9 cellular contexts compared by ENCODE assay signal in the genomic region with DNA sequence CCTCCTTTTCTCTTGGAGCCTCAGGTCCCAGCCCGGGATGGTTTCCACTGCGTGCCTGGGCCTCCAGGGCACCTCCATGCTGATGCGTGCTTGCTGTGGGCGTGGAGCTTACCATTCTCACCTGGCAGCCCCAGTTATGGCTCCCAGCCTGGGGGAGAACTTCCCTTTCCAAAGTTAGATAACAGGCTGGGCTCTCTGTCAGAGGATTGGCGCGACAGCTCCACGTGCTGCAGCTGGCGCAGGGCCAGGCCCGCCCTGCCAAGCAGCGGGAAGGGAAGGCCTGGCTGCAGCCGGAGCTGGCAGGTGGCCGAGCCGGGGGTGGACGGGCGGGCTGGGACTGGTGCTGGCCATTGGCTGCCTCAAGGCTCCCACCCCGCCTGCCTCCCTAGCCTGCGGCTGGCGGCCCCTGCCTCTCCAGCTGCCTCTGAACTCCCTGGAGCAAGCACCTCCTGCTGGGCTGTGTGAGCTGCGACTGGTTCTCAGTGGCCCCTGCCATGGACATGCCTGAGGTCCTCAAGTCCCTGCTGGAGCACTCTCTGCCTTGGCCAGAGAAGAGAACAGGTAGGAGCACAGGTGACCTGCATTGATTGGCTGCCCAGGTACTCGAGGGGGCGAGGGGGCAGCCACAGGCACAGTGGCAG. TPM values are rescaled to one million over a fixed set of nuclear protein-coding genes. Genes with fewer than 3 reads are reported as not detected.
A peak's percentile ranks its signal among the peaks of the same experiment; 100 is the strongest.
DNase-seq lines count a peak whose midpoint lies in the region; ATAC-seq, FAIRE-seq and TF ChIP-seq lines count a peak whose summit lies in the region.
"Had no signal": no experiment of that assay in that cellular context is flagged by ENCODE, and none has a peak within 500 bp of the region (broad histone marks: within the 10 kb centered on the region; RNA-seq: fewer than 3 reads in every experiment).

No MANE protein-coding gene starts in this region.

- H3K79me1 ChIP-seq in IMR-90 (ENCODE audit: low read depth in 1 of 2, low read length in 2 of 2): peaks cover 0 to 7% of the 10 kb centered on the region in 2 experiments; a peak in 1 of 4 replicates

- peaks cover 4% of the 10 kb centered on the region for H3K9me1 ChIP-seq in IMR-90 (ENCODE audit: insufficient read depth, low read length)

- H3K4ac ChIP-seq in IMR-90 (ENCODE audit: low read depth, low read length): peak overlapping the region; percentile 71

- H4K5ac ChIP-seq in IMR-90 (ENCODE audit: low read depth, low read length): 0 out of 2 replicates have a peak overlapping the region, but pooled peaks have one; percentile 11

- intact Hi-C loops in IMR-90 (cut with micrococcal nuclease): no loop called here

- peak; percentile 48 for TF ChIP-seq RAD21 in IMR-90 (IDR thresholded peaks at IDR 0.05; ENCODE audit: low read length)

- no peaks in the 10 kb centered on the region for H3K9me3 ChIP-seq in IMR-90 (ENCODE audit: control insufficient read depth, insufficient read depth, low read length)
- H3K9me3 ChIP-seq in OCI-LY1 (ENCODE audit: low read length): no peaks in the 10 kb centered on the region
- no peaks in the 10 kb centered on the region for H3K9me3 ChIP-seq in skeletal muscle satellite cell (replicated peaks; ENCODE audit: low read length)
- H3K9me3 ChIP-seq: neutrophil had no signal

- in situ Hi-C loops in IMR-90 (cut with MboI; ENCODE audit: low sequenced_read_pairs): no loop called here

- dilution Hi-C loops in IMR-90 (cut with HindIII; ENCODE audit: low sequenced_read_pairs, unreplicated experiment): no loop called here

- CTCF ChIA-PET in IMR-90 (lab: Yijun Ruan, JAX): interaction anchor here (0.5 to 0.8 kb wide), 3 partner anchors 14 to 195 kb away, joined by 3 to 4 read pairs (median 3); no protein-coding TSS in a partner anchor

- H2AK9ac ChIP-seq in IMR-90 (replicated peaks; ENCODE audit: low read depth, low read length, poor library complexity): peak overlapping the region; percentile 94

- H3K79me2 ChIP-seq in OCI-LY1 (ENCODE audit: insufficient read depth, low read length): no peaks in the 10 kb centered on the region

- TF ChIP-seq POLR2A in IMR-90 (IDR thresholded peaks at IDR 0.05; ENCODE audit: low read depth, low read length): no peak

- POLR2A ChIA-PET in IMR-90 (lab: Charles Lee; ENCODE audit: unreplicated experiment): no interaction called here

- H2BK120ac ChIP-seq in IMR-90 (ENCODE audit: low read depth, low read length): peak overlapping the region; percentile 38

- no peak overlapping the region for H2BK5ac ChIP-seq in IMR-90 (ENCODE audit: low read depth, low read length, poor library complexity, severe bottlenecking)

- FAIRE-seq in bronchial epithelial cell (lab: Jason Lieb, UNC): peak; percentile 58

- 0% methylated on average over 10 of the region's 21 CpGs; no CpG with 5 or more reads in 1 of the 2 experiments for WGBS in IMR-90 (ENCODE audit: extremely low coverage in 2 of 2, insufficient read length in 1 of 2), 2 experiments

- peak; percentile 94 for DNase-seq in CD1c-positive myeloid dendritic cell (ENCODE audit: extremely low spot score)
- DNase-seq in IMR-90: peak; percentile 96
- peak; percentile 89 for DNase-seq in bronchial epithelial cell (ENCODE audit: low read depth)
- peak; percentile 97 for DNase-seq in iris pigment epithelial cell (ENCODE audit: low read depth)
- DNase-seq in activated gamma-delta T cell treated with Interleukin-2 at 50 U/mL for 16 hours: no peak

- H2AFZ ChIP-seq in IMR-90 (replicated peaks; ENCODE audit: low read length, poor library complexity): peak overlapping the region; percentile 80
- H2AFZ ChIP-seq in OCI-LY1 (ENCODE audit: low read length): no peak overlapping the region

- TF ChIP-seq CTCF in IMR-90 (conservative IDR thresholded peaks at IDR 0.05; ENCODE audit: low read depth, low read length) (peak; percentile 47), OCI-LY1 (IDR thresholded peaks at IDR 0.05; ENCODE audit: low read length) (no peak), bronchial epithelial cell (IDR thresholded peaks at IDR 0.05; ENCODE audit: insufficient read depth, low read length, severe bottlenecking) (peak; percentile 26)

- peaks cover 11% of the 10 kb centered on the region for H3K4me1 ChIP-seq in IMR-90 (ENCODE audit: control insufficient read depth, insufficient read depth, low read length)
- H3K4me1 ChIP-seq in OCI-LY1 (ENCODE audit: insufficient read depth, low read length, severe bottlenecking): peaks cover 13% of the 10 kb centered on the region
- H3K4me1 ChIP-seq in skeletal muscle satellite cell (ENCODE audit: control insufficient read depth, insufficient read depth, low read length): peaks cover 28% of the 10 kb centered on the region

- BruUV-seq in IMR-90 (replicated peaks; lab: Mats Ljungman, UMichigan): no TSS peak

- peak overlapping the region; percentile 11; the same call in 1 of the 2 replicates for H3K27ac ChIP-seq in IMR-90 (ENCODE audit: insufficient read depth, low read length)
- H3K27ac ChIP-seq in OCI-LY1 (ENCODE audit: low read depth, low read length, poor library complexity, severe bottlenecking): no peak overlapping the region
- H3K27ac ChIP-seq: neutrophil had no signal

- peaks cover 3% of the 10 kb centered on the region; the same call in 1 of the 2 replicates for H3K27me3 ChIP-seq in IMR-90 (ENCODE audit: control insufficient read depth, insufficient read depth, low read length)
- no peaks in the 10 kb centered on the region; the same call in 1 of the 2 replicates for H3K27me3 ChIP-seq in OCI-LY1 (ENCODE audit: insufficient read depth, low read length)
- peaks cover 5% of the 10 kb centered on the region for H3K27me3 ChIP-seq in bronchial epithelial cell (ENCODE audit: control insufficient read depth, insufficient read depth, low read length)
- H3K27me3 ChIP-seq in skeletal muscle satellite cell (ENCODE audit: control insufficient read depth, insufficient read depth, low read length): peaks cover 36% of the 10 kb centered on the region
- H3K27me3 ChIP-seq: neutrophil had no signal

- H3K4me2 ChIP-seq in IMR-90 (ENCODE audit: low read depth, low read length): peak overlapping the region; percentile 77
- peak overlapping the region; percentile 25; the same call in 1 of the 2 replicates for H3K4me2 ChIP-seq in OCI-LY1 (ENCODE audit: low read length)
- H3K4me2 ChIP-seq in skeletal muscle satellite cell (ENCODE audit: low read length): peak overlapping the region; percentile 80

- peak overlapping the region; percentile 86 for H2AK5ac ChIP-seq in IMR-90 (ENCODE audit: low read depth, low read length)

- H3K9ac ChIP-seq in IMR-90 (ENCODE audit: low read depth, low read length) (peak overlapping the region; percentile 27; the same call in 1 of the 2 replicates), OCI-LY1 (ENCODE audit: low read length) (no peak overlapping the region), skeletal muscle satellite cell (ENCODE audit: low read depth, low read length) (no peak overlapping the region)

- peak overlapping the region in 1 of 2 experiments; percentile 71; a peak in 1 of 4 replicates for H4K8ac ChIP-seq in IMR-90 (ENCODE audit: low read depth in 2 of 2, low read length in 2 of 2)

- H3K56ac ChIP-seq in IMR-90 (ENCODE audit: extremely low read depth, insufficient read depth, low read length): no peak overlapping the region

- no peaks in the 10 kb centered on the region for H3K36me3 ChIP-seq in IMR-90 (ENCODE audit: control insufficient read depth, insufficient read depth, low read length)
- no peaks in the 10 kb centered on the region for H3K36me3 ChIP-seq in OCI-LY1 (ENCODE audit: insufficient read depth, low read length)
- H3K36me3 ChIP-seq in bronchial epithelial cell (ENCODE audit: control insufficient read depth, insufficient read depth, low read length): no peaks in the 10 kb centered on the region
- no peaks in the 10 kb centered on the region for H3K36me3 ChIP-seq in skeletal muscle satellite cell (ENCODE audit: insufficient read depth, low read length)
- H3K36me3 ChIP-seq: neutrophil had no signal

- peak overlapping the region; percentile 29; the same call in 1 of the 3 replicates for H2BK15ac ChIP-seq in IMR-90 (ENCODE audit: low read depth, low read length)

- H3K23ac ChIP-seq in IMR-90 (ENCODE audit: low read depth, low read length): peak overlapping the region; percentile 60; the same call in 1 of the 2 replicates

- H3K18ac ChIP-seq in IMR-90 (ENCODE audit: low read depth, low read length): no peak overlapping the region

- H3K9me2 ChIP-seq in OCI-LY1 (ENCODE audit: low read depth, low read length): no peaks in the 10 kb centered on the region

- H3K4me3 ChIP-seq in IMR-90 (ENCODE audit: insufficient read depth, low read depth, low read length) (0 out of 2 replicates have a peak overlapping the region, but pooled peaks have one; percentile 6), OCI-LY1 (ENCODE audit: low read depth, low read length, poor library complexity, severe bottlenecking) (no peak overlapping the region), bronchial epithelial cell (ENCODE audit: low read depth, low read length) (peak overlapping the region; percentile 4), skeletal muscle satellite cell (ENCODE audit: low read length) (peak overlapping the region; percentile 52)

- H3F3A ChIP-seq in OCI-LY1 (ENCODE audit: insufficient read depth, low read length): no peaks in the 10 kb centered on the region

- H3K14ac ChIP-seq in IMR-90 (replicated peaks; ENCODE audit: low read depth, low read length): peak overlapping the region; percentile 62

- H2BK20ac ChIP-seq in IMR-90 (ENCODE audit: low read depth, low read length): no peak overlapping the region

- peak overlapping the region; percentile 55 for H4K91ac ChIP-seq in IMR-90 (ENCODE audit: insufficient read depth, low read depth, low read length)

- ATAC-seq in IMR-90 (ENCODE audit: low read depth) (peak; percentile 95), GM19452 (IDR thresholded peaks at IDR 0.05; ENCODE audit: unreplicated experiment) (no peak)

- H4K20me1 ChIP-seq in IMR-90 (ENCODE audit: insufficient read depth, low read length) (peaks cover 10% of the 10 kb centered on the region; the same call in 1 of the 2 replicates), OCI-LY1 (ENCODE audit: insufficient read depth, low read length) (no peaks in the 10 kb centered on the region)

TF ChIP-seq in IMR-90, 13 proteins besides CTCF, POLR2A, EP300 and RAD21 (continues in another document):
- no peak for TF ChIP-seq CHD1 (IDR thresholded peaks at IDR 0.05; ENCODE audit: low read depth, low read length)
- TF ChIP-seq BHLHE40 (IDR thresholded peaks at IDR 0.05; ENCODE audit: low read depth, low read length): peak; percentile 56; the same call in 1 of the 2 replicates
- no peak for TF ChIP-seq FOS (IDR thresholded peaks at IDR 0.05; ENCODE audit: low read depth, low read length)
- TF ChIP-seq MAZ (IDR thresholded peaks at IDR 0.05; ENCODE audit: borderline replicate concordance, low read depth, low read length): peak; percentile 73; the same call in 1 of the 2 replicates
- TF ChIP-seq MXI1 (IDR thresholded peaks at IDR 0.05; ENCODE audit: borderline replicate concordance, low read depth, low read length): peak; percentile 87
- TF ChIP-seq MAFK (IDR thresholded peaks at IDR 0.05; ENCODE audit: low read depth, low read length): no peak

RNA-seq across cellular contexts. Expression of a gene that starts 14.6 kb away (rescaled TPM):
- total RNA-seq in IMR-90 (2012; rRNA removed) (5.6 and 6.1 TPM in 2 replicates), bronchial epithelial cell (7.6 and 13.2 TPM in 2 replicates)
- 11.6 and 14.4 TPM in 2 replicates for polyA plus RNA-seq in IMR-90 (2012; rRNA removed)
- 4.4 and 5.7 TPM in 2 replicates for polyA plus RNA-seq in IMR-90 (2012; cell fraction: cytosol; rRNA removed)
- 4.7 and 8.8 TPM in 2 replicates for polyA plus RNA-seq in IMR-90 (2012; cell fraction: nucleus; rRNA removed; ENCODE audit: low replicate concordance)
- 2.5 and 3.1 TPM in 2 replicates for total RNA-seq in skeletal muscle satellite cell (2012; rRNA removed)

Comparison
In these comparisons a context has a peak if more than half of its experiments do, and no peak if none do; other contexts are left out.
1. H3K4me2 ChIP-seq: peak in every context shown above with its lines; median percentile 80 in skeletal muscle satellite cell; 77 in IMR-90; 25 in OCI-LY1.